Comparison of ENCODE assay signal across 9 cellular contexts in genomic region chr2:238573065-238573778, GRCh38.
DNase-seq lines count a peak whose midpoint lies in the region; ATAC-seq and TF ChIP-seq lines count a peak whose summit lies in the region.
"Had no signal": no experiment of that assay in that cellular context is flagged by ENCODE, and none has a peak within 500 bp of the region (broad histone marks: within the 10 kb centered on the region; RNA-seq: fewer than 3 reads in every experiment).

No MANE protein-coding gene starts in this region.

- no peak for ATAC-seq in GM18870 (IDR thresholded peaks at IDR 0.05; ENCODE audit: unreplicated experiment)
- ATAC-seq in GM21360 (IDR thresholded peaks at IDR 0.05; ENCODE audit: unreplicated experiment) = no peak
- ATAC-seq in HG03280 (IDR thresholded peaks at IDR 0.05; ENCODE audit: unreplicated experiment) = no peak

- H3K27ac ChIP-seq in 22Rv1 = no peak overlapping the region
- H3K27ac ChIP-seq: tibial artery had no signal

- TF ChIP-seq CTCF in 22Rv1 (IDR thresholded peaks at IDR 0.05) = peak; percentile 87
- TF ChIP-seq CTCF in GM12875 (IDR thresholded peaks at IDR 0.05; ENCODE audit: borderline replicate concordance, insufficient read depth, low read depth, low read length) = peak; percentile 97
- peak; percentile 59 for TF ChIP-seq CTCF in WI38 (IDR thresholded peaks at IDR 0.05; ENCODE audit: low read depth, low read length)
- TF ChIP-seq CTCF in kidney epithelial cell (IDR thresholded peaks at IDR 0.05; ENCODE audit: insufficient read depth, low read length, poor library complexity, severe bottlenecking) = peak; percentile 51

- H3K27me3 ChIP-seq in kidney epithelial cell (ENCODE audit: control insufficient read depth, insufficient read depth, low read length) = no peaks in the 10 kb centered on the region

- no peak for DNase-seq in kidney epithelial cell (ENCODE audit: low read depth)
- no peak for DNase-seq in T1000 (lab: John Stamatoyannopoulos, UW)

- no peaks in the 10 kb centered on the region for H3K36me3 ChIP-seq in kidney epithelial cell (ENCODE audit: control insufficient read depth, insufficient read depth, low read length)
- H3K36me3 ChIP-seq: tibial artery had no signal

- no peak overlapping the region for H3K4me3 ChIP-seq in GM12875 (ENCODE audit: low read depth, low read length)
- H3K4me3 ChIP-seq in WI38 (ENCODE audit: low read depth, low read length) = no peak overlapping the region
- H3K4me3 ChIP-seq in kidney epithelial cell (ENCODE audit: low read depth, low read length) = no peak overlapping the region
- H3K4me3 ChIP-seq: tibial artery had no signal
